Comparison of ENCODE assay signal across 14 cellular contexts in genomic region chrX:13001097-13001496, GRCh38. TPM values are rescaled to one million over a fixed set of nuclear protein-coding genes. Genes with fewer than 3 reads are reported as not detected.
DNase-seq lines count a peak whose midpoint lies in the region; ATAC-seq, FAIRE-seq and TF ChIP-seq lines count a peak whose summit lies in the region.
"Had no signal": no experiment of that assay in that cellular context is flagged by ENCODE, and none has a peak within 500 bp of the region (broad histone marks: within the 10 kb centered on the region; RNA-seq: fewer than 3 reads in every experiment).

No MANE protein-coding gene starts in this region.

- H3K4me1 ChIP-seq in vagina, result peaks cover 10% of the 10 kb centered on the region
- H3K4me1 ChIP-seq: gastrocnemius medialis, SJCRH30 had no signal

- intact Hi-C loops in CD14-positive monocyte (cut with micrococcal nuclease), result loop anchor here (10.0 kb wide), 2 partner anchors 46 to 84 kb away; no protein-coding TSS in a partner anchor
- intact Hi-C loops in activated T-helper 1 cell treated with anti-CD3 and anti-CD28 coated beads, Interleukin-12 subunit alpha, Interleukin-12 subunit beta, Interleukin-2, Interleukin-4 antibody, amounts not matched to agents 30 ng/mL and 10 ng/mL and 1 ng/mL, durations not matched to agents 14 hours and 24 hours and 36 hours (cut with micrococcal nuclease), result loop anchor here (10.0 kb wide), 1 partner anchor 1024 kb away; the partner anchor contains the start of gene GEMIN8
- intact Hi-C loops in vagina (cut with DNase I), result no loop called here
- intact Hi-C loops in sciatic nerve (cut with DNase I), result no loop called here

- peaks cover 59% of the 10 kb centered on the region for H3K4me1 Mint-ChIP-seq in CD14-positive monocyte
- H3K4me1 Mint-ChIP-seq in activated T-helper 1 cell treated with anti-CD3 and anti-CD28 coated beads, Interleukin-12 subunit alpha, Interleukin-12 subunit beta, Interleukin-2, Interleukin-4 antibody, amounts not matched to agents 30 ng/mL and 10 ng/mL and 1 ng/mL, durations not matched to agents 14 hours and 24 hours and 36 hours (ENCODE audit: low read depth), result peaks cover 73% of the 10 kb centered on the region
- peaks cover 45 to 82% (median 49%) of the 10 kb centered on the region in 3 donors for H3K4me1 Mint-ChIP-seq in naive B cell
- peaks cover 6% of the 10 kb centered on the region for H3K4me1 Mint-ChIP-seq in glutamatergic neuron (ENCODE audit: low read depth, unreplicated experiment)

- H3K4me3 Mint-ChIP-seq in CD14-positive monocyte (no peak overlapping the region), naive B cell (peak overlapping the region in 6 of 8 donors; percentile 18 to 79 (median 66)), glutamatergic neuron (ENCODE audit: unreplicated experiment) (no peak overlapping the region)
- no peak overlapping the region for H3K4me3 Mint-ChIP-seq in activated T-helper 1 cell treated with anti-CD3 and anti-CD28 coated beads, Interleukin-12 subunit alpha, Interleukin-12 subunit beta, Interleukin-2, Interleukin-4 antibody, amounts not matched to agents 30 ng/mL and 10 ng/mL and 1 ng/mL, durations not matched to agents 14 hours and 24 hours and 36 hours
- H3K4me3 Mint-ChIP-seq: GM23338 had no signal

- H3K27ac ChIP-seq in vagina, result no peak overlapping the region
- H3K27ac ChIP-seq: SJCRH30 had no signal

- H3K27me3 ChIP-seq in vagina, result no peaks in the 10 kb centered on the region
- H3K27me3 ChIP-seq: gastrocnemius medialis, pancreas, SJCRH30 had no signal

- H3K27ac Mint-ChIP-seq in CD14-positive monocyte (peak overlapping the region; percentile 85 to 95 (median 89)), naive B cell (peak overlapping the region in 3 of 6 donors; percentile 35 to 89 (median 47)), glutamatergic neuron (ENCODE audit: unreplicated experiment) (no peak overlapping the region)
- H3K27ac Mint-ChIP-seq in activated T-helper 1 cell treated with anti-CD3 and anti-CD28 coated beads, Interleukin-12 subunit alpha, Interleukin-12 subunit beta, Interleukin-2, Interleukin-4 antibody, amounts not matched to agents 30 ng/mL and 10 ng/mL and 1 ng/mL, durations not matched to agents 14 hours and 24 hours and 36 hours, result peak overlapping the region; percentile 98

- H3K4me3 ChIP-seq in vagina, result no peak overlapping the region
- H3K4me3 ChIP-seq: gastrocnemius medialis, GM23338, pancreas, SJCRH30 had no signal

- peaks cover 0 to 3% (median 0%) of the 10 kb centered on the region in 7 donors for H3K9me3 Mint-ChIP-seq in CD14-positive monocyte
- no peaks in the 10 kb centered on the region for H3K9me3 Mint-ChIP-seq in activated T-helper 1 cell treated with anti-CD3 and anti-CD28 coated beads, Interleukin-12 subunit alpha, Interleukin-12 subunit beta, Interleukin-2, Interleukin-4 antibody, amounts not matched to agents 30 ng/mL and 10 ng/mL and 1 ng/mL, durations not matched to agents 14 hours and 24 hours and 36 hours
- H3K9me3 Mint-ChIP-seq in naive B cell, result no peaks in the 10 kb centered on the region
- no peaks in the 10 kb centered on the region for H3K9me3 Mint-ChIP-seq in glutamatergic neuron (ENCODE audit: unreplicated experiment)
- H3K9me3 Mint-ChIP-seq: GM23338 had no signal

- TF ChIP-seq CTCF in CD14-positive monocyte (IDR thresholded peaks at IDR 0.05) (no peak), glutamatergic neuron (IDR thresholded peaks at IDR 0.05; ENCODE audit: partially characterized antibody, unreplicated experiment) (no peak), vagina (IDR thresholded peaks at IDR 0.05) (no peak)

- no peaks in the 10 kb centered on the region for H3K36me3 Mint-ChIP-seq in CD14-positive monocyte
- peaks cover 1% of the 10 kb centered on the region for H3K36me3 Mint-ChIP-seq in activated T-helper 1 cell treated with anti-CD3 and anti-CD28 coated beads, Interleukin-12 subunit alpha, Interleukin-12 subunit beta, Interleukin-2, Interleukin-4 antibody, amounts not matched to agents 30 ng/mL and 10 ng/mL and 1 ng/mL, durations not matched to agents 14 hours and 24 hours and 36 hours (ENCODE audit: low read depth)
- H3K36me3 Mint-ChIP-seq in naive B cell, result no peaks in the 10 kb centered on the region
- H3K36me3 Mint-ChIP-seq in glutamatergic neuron (ENCODE audit: unreplicated experiment), result no peaks in the 10 kb centered on the region

- FAIRE-seq in GM19239 (lab: Jason Lieb, UNC), result peak; percentile 33

- no peaks in the 10 kb centered on the region for H3K36me3 ChIP-seq in vagina
- H3K36me3 ChIP-seq: gastrocnemius medialis, pancreas, SJCRH30 had no signal

- ATAC-seq in naive B cell (ENCODE audit: low read depth in 2 of 2) (no peak), sciatic nerve (no peak)
- ATAC-seq: gastrocnemius medialis, GM23338, pancreas had no signal

- H3K9me3 ChIP-seq in vagina, result no peaks in the 10 kb centered on the region
- H3K9me3 ChIP-seq: gastrocnemius medialis, pancreas, SJCRH30 had no signal

- TF ChIP-seq POLR2A in vagina (IDR thresholded peaks at IDR 0.05), result no peak

- H3K27me3 Mint-ChIP-seq in CD14-positive monocyte (ENCODE audit: low read depth in 3 of 3) (peaks cover 0 to 32% (median 0%) of the 10 kb centered on the region in 3 donors), naive B cell (no peaks in the 10 kb centered on the region), glutamatergic neuron (ENCODE audit: unreplicated experiment) (peaks cover 4% of the 10 kb centered on the region)
- no peaks in the 10 kb centered on the region for H3K27me3 Mint-ChIP-seq in activated T-helper 1 cell treated with anti-CD3 and anti-CD28 coated beads, Interleukin-12 subunit alpha, Interleukin-12 subunit beta, Interleukin-2, Interleukin-4 antibody, amounts not matched to agents 30 ng/mL and 10 ng/mL and 1 ng/mL, durations not matched to agents 14 hours and 24 hours and 36 hours (ENCODE audit: insufficient read depth)

- DNase-seq in CD14-positive monocyte (ENCODE audit: low spot score), result no peak
- DNase-seq in GM19239 (ENCODE audit: insufficient read length, low spot score), result no peak
- no peak for DNase-seq in activated T-helper 1 cell treated with anti-CD3 and anti-CD28 coated beads, Interleukin-12 subunit alpha, Interleukin-12 subunit beta, Interleukin-2, Interleukin-4 antibody, amounts not matched to agents 30 ng/mL and 10 ng/mL and 1 ng/mL, durations not matched to agents 14 hours and 24 hours and 36 hours (ENCODE audit: low spot score)
- no peak for DNase-seq in naive B cell
- DNase-seq in NOMO-1 treated with dmso at 0.1 percent for 144 hours (lab: John Stamatoyannopoulos, UW; ENCODE audit: unreplicated experiment), result no peak
- DNase-seq in glutamatergic neuron, result no peak
- no peak for DNase-seq in vagina (ENCODE audit: extremely low spot score in 2 of 2)
- DNase-seq in sciatic nerve (ENCODE audit: low spot score), result no peak
- DNase-seq: gastrocnemius medialis; SJCRH30; stimulated activated naive CD4-positive, alpha-beta T cell treated with Interleukin-2 at 50 U/mL for 16 hours had no signal

RNA-seq across cellular contexts. Expression of gene TMSB4X, which starts 26.2 kb away (rescaled TPM):
- over 10,000 TPM; 27,127 to 31,074 TPM for polyA plus RNA-seq in CD14-positive monocyte
- 6,544 and 6,612 TPM in 2 replicates for total RNA-seq in activated T-helper 1 cell treated with anti-CD3 and anti-CD28 coated beads, Interleukin-12 subunit alpha, Interleukin-12 subunit beta, Interleukin-2, Interleukin-4 antibody, amounts not matched to agents 30 ng/mL and 10 ng/mL and 1 ng/mL, durations not matched to agents 14 hours and 24 hours and 36 hours
- over 10,000 TPM; 18,491 to 24,142 (median 22,031) TPM for polyA plus RNA-seq in naive B cell (ENCODE audit: low read depth in 6 of 6)
- 4,532 TPM for total RNA-seq in glutamatergic neuron (ENCODE audit: unreplicated experiment)
- total RNA-seq in vagina, result 3,119 TPM
- 3,078 TPM for total RNA-seq in sciatic nerve

RNA-seq across cellular contexts. Expression of gene FAM9C, which starts 43.3 kb away (rescaled TPM):
- polyA plus RNA-seq in CD14-positive monocyte, result not detected
- 0.05 TPM in 2 replicates for total RNA-seq in activated T-helper 1 cell treated with anti-CD3 and anti-CD28 coated beads, Interleukin-12 subunit alpha, Interleukin-12 subunit beta, Interleukin-2, Interleukin-4 antibody, amounts not matched to agents 30 ng/mL and 10 ng/mL and 1 ng/mL, durations not matched to agents 14 hours and 24 hours and 36 hours
- not detected for polyA plus RNA-seq in naive B cell (ENCODE audit: low read depth in 6 of 6)
- not detected for total RNA-seq in glutamatergic neuron (ENCODE audit: unreplicated experiment)
- total RNA-seq in vagina, result not detected
- total RNA-seq in sciatic nerve, result not detected
- total RNA-seq: gastrocnemius medialis, GM23338, NCI-H460, pancreas had no signal
- polyA plus RNA-seq: pancreas had no signal

Comparison
In these comparisons a context has a peak if more than half of its experiments do, and no peak if none do; other contexts are left out.
1. H3K4me3 Mint-ChIP-seq: peak in naive B cell (6 of 8); none in CD14-positive monocyte (0 of 2), activated T-helper 1 cell treated with anti-CD3 and anti-CD28 coated beads, Interleukin-12 subunit alpha, Interleukin-12 subunit beta, Interleukin-2, Interleukin-4 antibody, amounts not matched to agents 30 ng/mL and 10 ng/mL and 1 ng/mL, durations not matched to agents 14 hours and 24 hours and 36 hours (single experiment) and glutamatergic neuron (single experiment).
2. intact Hi-C loops: an anchor here in CD14-positive monocyte (10.0 kb wide) and activated T-helper 1 cell treated with anti-CD3 and anti-CD28 coated beads, Interleukin-12 subunit alpha, Interleukin-12 subunit beta, Interleukin-2, Interleukin-4 antibody, amounts not matched to agents 30 ng/mL and 10 ng/mL and 1 ng/mL, durations not matched to agents 14 hours and 24 hours and 36 hours (10.0 kb wide); none called in vagina and sciatic nerve.